ENCODE assay signal across 9 cellular contexts in the genomic region with DNA sequence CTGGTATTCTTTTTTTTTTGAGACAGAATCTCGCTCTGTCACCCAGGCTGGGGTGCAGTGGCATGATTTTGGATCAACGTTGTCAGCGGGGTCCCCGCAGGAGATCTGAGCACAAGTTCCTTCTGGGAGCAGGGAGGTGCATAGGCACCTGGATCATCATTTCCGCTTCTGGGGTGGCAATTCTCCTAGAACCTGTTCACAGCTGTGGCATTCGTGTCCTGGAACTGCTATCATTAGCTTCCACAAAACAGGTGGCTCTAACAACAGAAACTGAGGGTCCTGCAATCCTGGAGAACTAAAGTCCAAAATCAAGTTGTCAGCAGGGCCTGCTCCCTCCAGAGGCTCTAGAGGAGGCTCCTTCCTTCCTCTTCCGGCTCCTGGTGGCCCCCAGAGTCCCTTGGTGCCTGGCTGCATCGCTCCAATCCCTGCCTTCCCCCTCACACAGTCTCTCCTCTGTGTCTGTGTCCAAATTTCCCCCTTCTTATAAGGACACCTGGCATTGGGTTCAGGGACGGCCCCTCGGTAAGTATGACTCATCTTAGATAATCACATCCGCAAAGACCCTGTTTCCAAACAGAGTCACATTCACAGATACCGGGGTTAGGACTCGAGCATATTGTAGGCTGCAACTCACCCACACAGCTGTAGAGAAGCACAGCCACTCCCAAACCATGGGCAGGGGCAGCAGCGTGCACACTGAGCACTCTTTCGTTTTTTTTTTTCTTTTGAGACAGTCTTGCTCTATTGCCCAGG. TPM values are rescaled to one million over a fixed set of nuclear protein-coding genes. Genes with fewer than 3 reads are reported as not detected.
DNase-seq lines count a peak whose midpoint lies in the region; ATAC-seq, FAIRE-seq and TF ChIP-seq lines count a peak whose summit lies in the region.
"Had no signal": no experiment of that assay in that cellular context is flagged by ENCODE, and none has a peak within 500 bp of the region (broad histone marks: within the 10 kb centered on the region; RNA-seq: fewer than 3 reads in every experiment).

No MANE protein-coding gene starts in this region.

- CTCF ChIA-PET in GM12878 (lab: Yijun Ruan, JAX) = interaction anchor here (0.7 to 8.7 kb wide), 10 partner anchors 16 to 747 kb away, joined by 3 to 153 read pairs (median 4); no protein-coding TSS in a partner anchor

- ATAC-seq in GM19468 (IDR thresholded peaks at IDR 0.05; ENCODE audit: extremely low read depth, unreplicated experiment) = peak; percentile 29
- peak; percentile 55 for ATAC-seq in HG03354 (IDR thresholded peaks at IDR 0.05; ENCODE audit: poor library complexity, severe bottlenecking, unreplicated experiment)
- peak; percentile 78 for ATAC-seq in GM12878

- TF ChIP-seq EP300 in GM12878 (IDR thresholded peaks at IDR 0.05; ENCODE audit: borderline replicate concordance in 1 of 2, control insufficient read depth in 1 of 2, low read depth in 2 of 2, low read length in 2 of 2) = peak; percentile 63 to 81

- H3K36me3 ChIP-seq in GM12878 (ENCODE audit: control insufficient read depth in 2 of 2, insufficient read depth in 2 of 2, low read length in 1 of 2) (no peaks in the 10 kb centered on the region), uterus (no peaks in the 10 kb centered on the region)
- H3K36me3 ChIP-seq: right lobe of liver had no signal

- DNase-seq in GM12891 (ENCODE audit: insufficient read length, low spot score) (no peak), GM12878 (ENCODE audit: low read depth, low spot score) (peak; percentile 85), RKO (ENCODE audit: low spot score) (no peak), NCI-H2227 (lab: John Stamatoyannopoulos, UW; ENCODE audit: unreplicated experiment) (no peak), uterus (no peak)
- DNase-seq in stimulated activated CD8-positive, alpha-beta memory T cell treated with anti-CD3 and anti-CD28 coated beads, Interleukin-4, amount 100 ng/mL, for 48 hours = no peak
- DNase-seq: right lobe of liver had no signal

- FAIRE-seq in GM12891 (lab: Jason Lieb, UNC) (peak; percentile 82), GM12878 (lab: Jason Lieb, UNC) (peak; percentile 41)

- no peaks in the 10 kb centered on the region for H3K79me2 ChIP-seq in GM12878 (ENCODE audit: control insufficient read depth, insufficient read depth, low read length)

- no peak for TF ChIP-seq CTCF in GM12878 (IDR thresholded peaks at IDR 0.05 in 2 of 3, conservative IDR thresholded peaks at IDR 0.05 in 1 of 3; ENCODE audit: control insufficient read depth in 2 of 3, extremely low read depth in 1 of 3, insufficient read depth in 1 of 3, low read depth in 3 of 3, low read length in 3 of 3)
- TF ChIP-seq CTCF in uterus (IDR thresholded peaks at IDR 0.05) = no peak

- H3K9ac ChIP-seq in GM12878 (ENCODE audit: control insufficient read depth, insufficient read depth, low read length) = peak overlapping the region; percentile 74

- TF ChIP-seq POLR2A in GM12891 (IDR thresholded peaks at IDR 0.05; ENCODE audit: low read depth, low read length) (no peak; the same call in 1 of the 2 replicates), GM12878 (IDR thresholded peaks at IDR 0.05; ENCODE audit: low read depth, low read length) (peak; percentile 66), uterus (IDR thresholded peaks at IDR 0.05) (no peak)

- intact Hi-C loops in GM12878 (cut with micrococcal nuclease; ENCODE audit: unreplicated experiment) = no loop called here
- intact Hi-C loops in uterus (cut with DNase I; ENCODE audit: low total_unique reads) = no loop called here

- SMC1A ChIA-PET in GM12878 (lab: Charles Lee; ENCODE audit: uncharacterized antibody, unreplicated experiment) = interaction anchor here (0.7 to 4.7 kb wide), 6 partner anchors 29 to 100 kb away, joined by 3 to 53 read pairs (median 8); no protein-coding TSS in a partner anchor

- RAD21 ChIA-PET in GM12878 (lab: Charles Lee; ENCODE audit: unreplicated experiment) = interaction anchor here (1.4 to 8.3 kb wide), 7 partner anchors 29 to 86 kb away, joined by 4 to 138 read pairs (median 9); a partner anchor contains a TSS

- H3K27me3 ChIP-seq in GM12878 (replicated peaks in 1 of 2; ENCODE audit: control insufficient read depth in 2 of 2, insufficient read depth in 2 of 2, low read length in 1 of 2) (no peaks in the 10 kb centered on the region), uterus (no peaks in the 10 kb centered on the region)
- H3K27me3 ChIP-seq: right lobe of liver had no signal

- peak overlapping the region; percentile 48 for H2AFZ ChIP-seq in GM12878 (ENCODE audit: control insufficient read depth, low read depth, low read length)

- in situ Hi-C loops in GM12878 (cut with MboI) = no loop called here

- no peak for TF ChIP-seq RAD21 in GM12878 (IDR thresholded peaks at IDR 0.05; ENCODE audit: insufficient read depth, low read depth, low read length)

- H3K9me3 ChIP-seq in GM12878 (replicated peaks; ENCODE audit: control insufficient read depth, insufficient read depth, low read length) (no peaks in the 10 kb centered on the region), uterus (no peaks in the 10 kb centered on the region)
- H3K9me3 ChIP-seq: right lobe of liver had no signal

- H3K4me1 ChIP-seq in GM12878 (ENCODE audit: control insufficient read depth, insufficient read depth, low read length) = peaks cover 53% of the 10 kb centered on the region
- no peaks in the 10 kb centered on the region for H3K4me1 ChIP-seq in uterus
- H3K4me1 ChIP-seq: right lobe of liver had no signal

- 20% methylated on average over 15 of the region's 15 CpGs for WGBS in GM12878 (ENCODE audit: insufficient coverage, insufficient replicate concordance, low lambda C conversion rate, missing lambda C conversion rate)

- TSS peak; percentile 95 for BruUV-seq in GM12878 (replicated peaks; lab: Mats Ljungman, UMichigan)

- H3K4me2 ChIP-seq in GM12878 (ENCODE audit: control insufficient read depth, insufficient read depth) = peak overlapping the region; percentile 99

- POLR2A ChIA-PET in GM12878 (lab: Charles Lee) = interaction anchor here (0.7 to 6.7 kb wide), 6 partner anchors 10 to 63 kb away, joined by 3 to 39 read pairs (median 6); a partner anchor contains a TSS

- H3K4me3 ChIP-seq in GM12878 (no peak overlapping the region; the same call in 1 of the 2 replicates), uterus (no peak overlapping the region)
- H3K4me3 ChIP-seq: right lobe of liver had no signal

- H3K27ac ChIP-seq in GM12878 (ENCODE audit: control insufficient read depth, insufficient read depth) = peak overlapping the region; percentile 99
- H3K27ac ChIP-seq in uterus = no peak overlapping the region
- H3K27ac ChIP-seq: right lobe of liver had no signal

- no peaks in the 10 kb centered on the region for H4K20me1 ChIP-seq in GM12878 (ENCODE audit: control insufficient read depth, insufficient read depth)

TF ChIP-seq in GM12891, 5 proteins besides CTCF, POLR2A, EP300 and RAD21 (continues in another document):
- TF ChIP-seq POLR2AphosphoS5 (IDR thresholded peaks at IDR 0.05; ENCODE audit: low read depth, low read length) = peak; percentile 35; the same call in 1 of the 2 replicates
- TF ChIP-seq SPI1 (IDR thresholded peaks at IDR 0.05; ENCODE audit: low read depth, low read length) = peak; percentile 65
- 0 out of 2 replicates have a peak, but pooled peaks have one; percentile 23 for TF ChIP-seq POU2F2 (IDR thresholded peaks at IDR 0.05; ENCODE audit: low read depth, low read length)

TF ChIP-seq in GM12878, 131 proteins besides CTCF, POLR2A, EP300 and RAD21 (continues in another document):
- no peak for TF ChIP-seq RFX5 (IDR thresholded peaks at IDR 0.05; ENCODE audit: low read depth, low read length)

RNA-seq across cellular contexts. Expression of a gene that starts 43.5 kb away (rescaled TPM):
- polyA plus RNA-seq in GM12891 (2012; ENCODE audit: low read depth, missing spikeins) = 28.9 TPM
- 106 and 116 TPM in 2 replicates for total RNA-seq in GM12878 (2013; cell fraction: nucleolus; rRNA removed)
- total RNA-seq in GM12878 (2014; rRNA removed) (34.0 and 36.6 TPM in 2 replicates), GM12878 (2014; rRNA removed; fragmentation: Illumina TruSeq; extraction: Trizol) (24.2 and 26.1 TPM in 2 replicates), GM12878 (2021) (54.8 and 62.1 TPM in 2 replicates), uterus (10 to 100 TPM; 25.1 to 49.2 (median 36.4) TPM)
- 13.3 TPM for polyA plus RNA-seq in GM12878 (2011; ENCODE audit: low read depth)
- polyA plus RNA-seq in GM12878 (2011; rRNA removed) (13.4 and 20.3 TPM in 2 replicates), GM12878 (2014; fragmentation: Illumina TruSeq; extraction: Trizol) (25.7 and 34.3 TPM in 2 replicates), GM12878 (2014; fragmentation: Nextera tagmentation; extraction: Ambion mirVana) (1 to 10 TPM in 1 of 2 experiments, under 1 TPM in 1; 0.80 to 4.1 TPM), GM12878 (2014; rRNA removed) (39.1 and 59.3 TPM in 2 replicates), GM12878 (2016; fragmentation: Nextera tagmentation; extraction: Ambion mirVana) (10 to 100 TPM; 31.6 to 37.1 TPM)
- polyA plus RNA-seq in GM12878 (2011; cell fraction: cytosol; rRNA removed) = 24.3 and 37.2 TPM in 2 replicates
- 74.9 and 135 TPM in 2 replicates for polyA plus RNA-seq in GM12878 (2011; cell fraction: nucleus; rRNA removed)
- polyA plus RNA-seq in GM12878 (2012) = 33.1 and 37.7 TPM in 2 replicates
- polyA minus RNA-seq in GM12878 (2011; rRNA and poly(A)+ RNA removed) = 17.8 and 26.1 TPM in 2 replicates
- 9.1 and 10.4 TPM in 2 replicates for polyA minus RNA-seq in GM12878 (2011; cell fraction: cytosol; rRNA and poly(A)+ RNA removed)
- 19.5 and 42.4 TPM in 2 replicates for polyA minus RNA-seq in GM12878 (2011; cell fraction: nucleus; rRNA and poly(A)+ RNA removed)

RNA-seq across cellular contexts. Expression of a gene that starts 60.0 kb away (rescaled TPM):
- 38.5 TPM for polyA plus RNA-seq in GM12891 (2012; ENCODE audit: low read depth, missing spikeins)
- 30.6 and 32.7 TPM in 2 replicates for total RNA-seq in GM12878 (2013; cell fraction: nucleolus; rRNA removed)
- total RNA-seq in GM12878 (2014; rRNA removed) (29.8 and 33.4 TPM in 2 replicates), GM12878 (2014; rRNA removed; fragmentation: Illumina TruSeq; extraction: Trizol) (11.4 and 13.0 TPM in 2 replicates), GM12878 (2021) (95.1 and 101 TPM in 2 replicates), uterus (1 to 10 TPM in 2 of 4 donors, under 1 TPM in 1, not detected in 1; 0.88 to 2.0 (median 1.3) TPM)
- polyA plus RNA-seq in GM12878 (2011; ENCODE audit: low read depth) = 25.8 TPM
- polyA plus RNA-seq in GM12878 (2011; rRNA removed) (4.8 and 8.6 TPM in 2 replicates), GM12878 (2014; fragmentation: Illumina TruSeq; extraction: Trizol) (10.1 and 38.1 TPM in 2 replicates), GM12878 (2014; fragmentation: Nextera tagmentation; extraction: Ambion mirVana) (1 to 10 TPM; 2.3 to 4.2 TPM), GM12878 (2014; rRNA removed) (44.5 and 51.5 TPM in 2 replicates), GM12878 (2016; fragmentation: Nextera tagmentation; extraction: Ambion mirVana) (10 to 100 TPM; 55.0 to 56.2 TPM)
- 15.8 and 16.8 TPM in 2 replicates for polyA plus RNA-seq in GM12878 (2011; cell fraction: cytosol; rRNA removed)
- 25.1 and 32.3 TPM in 2 replicates for polyA plus RNA-seq in GM12878 (2011; cell fraction: nucleus; rRNA removed)
- 45.2 and 60.4 TPM in 2 replicates for polyA plus RNA-seq in GM12878 (2012)
- polyA minus RNA-seq in GM12878 (2011; rRNA and poly(A)+ RNA removed) = 10.7 and 17.2 TPM in 2 replicates
- polyA minus RNA-seq in GM12878 (2011; cell fraction: cytosol; rRNA and poly(A)+ RNA removed) = 20.3 and 21.6 TPM in 2 replicates
- polyA minus RNA-seq in GM12878 (2011; cell fraction: nucleus; rRNA and poly(A)+ RNA removed) = 10.8 and 18.6 TPM in 2 replicates

Comparison
In these comparisons a context has a peak if more than half of its experiments do, and no peak if none do; other contexts are left out.
1. RNA of a gene that starts 60.0 kb away (total RNA-seq): 11.4 to 101 TPM in GM12878; 0.88 to 2.0 TPM in uterus; every median in the first group is over 4 times any median in the second.
2. Peak in every context shown above with its lines, with median percentiles within 50 percentile points of each other: ATAC-seq.